ENCODE assay signal across 9 cellular contexts in genomic region chr3:25910997-25911396, GRCh38.
A peak's percentile ranks its signal among the peaks of the same experiment; 100 is the strongest.
DNase-seq lines count a peak whose midpoint lies in the region; ATAC-seq, FAIRE-seq and TF ChIP-seq lines count a peak whose summit lies in the region.
"Had no signal": no experiment of that assay in that cellular context is flagged by ENCODE, and none has a peak within 500 bp of the region (broad histone marks: within the 10 kb centered on the region; RNA-seq: fewer than 3 reads in every experiment).

No MANE protein-coding gene starts in this region.

- DNase-seq in NOMO-1 treated with DMSO at 0.1 percent for 48 hours (lab: John Stamatoyannopoulos, UW; ENCODE audit: unreplicated experiment), result peak; percentile 29
- DNase-seq in NOMO-1 (lab: John Stamatoyannopoulos, UW; ENCODE audit: unreplicated experiment in 2 of 2), result no peak
- peak; percentile 60 for DNase-seq in NT2/D1 (ENCODE audit: low read depth, low spot score)
- peak in 4 of 7 donors; percentile 16 to 55 (median 30) for DNase-seq in adrenal gland
- DNase-seq in midbrain (lab: John Stamatoyannopoulos, UW), result peak; percentile 2
- DNase-seq in small intestine, result no peak

- intact Hi-C loops in adrenal gland (cut with DNase I), result no loop called here

- H3K27me3 ChIP-seq in NT2/D1 (ENCODE audit: insufficient read depth, insufficient read length) (no peaks in the 10 kb centered on the region), adrenal gland (no peaks in the 10 kb centered on the region), small intestine (ENCODE audit: control insufficient read depth in 2 of 2, insufficient read depth in 2 of 2, low read length in 2 of 2) (no peaks in the 10 kb centered on the region)
- H3K27me3 ChIP-seq: BLaER1 treated with 17β-estradiol and CSF1 and Interleukin-3, amounts not matched to agents 10 nM and 100 nM had no signal

- H3K4me1 ChIP-seq in NT2/D1 (ENCODE audit: insufficient read depth, insufficient read length) (no peaks in the 10 kb centered on the region), adrenal gland (replicated peaks in 1 of 2) (no peaks in the 10 kb centered on the region), small intestine (ENCODE audit: control insufficient read depth in 2 of 2, insufficient read depth in 1 of 2, low read depth in 1 of 2, low read length in 1 of 2) (no peaks in the 10 kb centered on the region)

- ATAC-seq in HG03025 (IDR thresholded peaks at IDR 0.05; ENCODE audit: low FRiP score, unreplicated experiment), result no peak
- ATAC-seq in HG03045 (IDR thresholded peaks at IDR 0.05; ENCODE audit: unreplicated experiment), result no peak

- TF ChIP-seq POLR2A in adrenal gland (IDR thresholded peaks at IDR 0.05), result no peak

- H3K27ac ChIP-seq in adrenal gland (no peak overlapping the region), small intestine (ENCODE audit: low read depth in 1 of 2, low read length in 1 of 2) (peak overlapping the region in 1 of 2 donors; percentile 20)
- H3K27ac ChIP-seq: BLaER1 treated with 17β-estradiol and CSF1 and Interleukin-3, amounts not matched to agents 10 nM and 100 nM had no signal

- FAIRE-seq in small intestine (lab: Jason Lieb, UNC), result no peak

- no peaks in the 10 kb centered on the region for H3K36me3 ChIP-seq in NT2/D1 (ENCODE audit: insufficient read depth, insufficient read length, low read length)
- no peaks in the 10 kb centered on the region for H3K36me3 ChIP-seq in adrenal gland (replicated peaks in 1 of 2)
- no peaks in the 10 kb centered on the region for H3K36me3 ChIP-seq in small intestine (ENCODE audit: control insufficient read depth in 2 of 2, insufficient read depth in 2 of 2, low read length in 2 of 2)
- H3K36me3 ChIP-seq: BLaER1 treated with 17β-estradiol and CSF1 and Interleukin-3, amounts not matched to agents 10 nM and 100 nM had no signal

- TF ChIP-seq CTCF in adrenal gland (IDR thresholded peaks at IDR 0.05), result no peak

- no peak overlapping the region for H3K9ac ChIP-seq in NT2/D1 (ENCODE audit: insufficient read length, low read depth)
- H3K9ac ChIP-seq: BLaER1 treated with 17β-estradiol and CSF1 and Interleukin-3, amounts not matched to agents 10 nM and 100 nM had no signal

- H3K9me3 ChIP-seq in NT2/D1 (ENCODE audit: insufficient read depth, low read length) (no peaks in the 10 kb centered on the region), adrenal gland (replicated peaks in 1 of 3) (no peaks in the 10 kb centered on the region), small intestine (ENCODE audit: control insufficient read depth, low read depth) (no peaks in the 10 kb centered on the region)

- H3K4me3 ChIP-seq in NT2/D1 (ENCODE audit: insufficient read length, low read depth) (no peak overlapping the region), adrenal gland (no peak overlapping the region), small intestine (ENCODE audit: low read depth in 1 of 2, low read length in 2 of 2) (no peak overlapping the region)
- H3K4me3 ChIP-seq: BLaER1 treated with 17β-estradiol and CSF1 and Interleukin-3, amounts not matched to agents 10 nM and 100 nM had no signal

- 56 to 68% (median 61%) methylated on average over 4 of the region's 4 CpGs for WGBS in adrenal gland, 4 donors
- WGBS in small intestine, 3 donors, result 62 to 65% (median 64%) methylated on average over 4 of the region's 4 CpGs

Comparison
In these comparisons a context has a peak if more than half of its experiments do, and no peak if none do; other contexts are left out.
1. DNase-seq: peak in NOMO-1 treated with DMSO at 0.1 percent for 48 hours (single experiment), NT2/D1 (single experiment), adrenal gland (4 of 7) and midbrain (single experiment); none in NOMO-1 (0 of 2) and small intestine (single experiment).